8 cellular contexts compared by ENCODE assay signal in the genomic region with DNA sequence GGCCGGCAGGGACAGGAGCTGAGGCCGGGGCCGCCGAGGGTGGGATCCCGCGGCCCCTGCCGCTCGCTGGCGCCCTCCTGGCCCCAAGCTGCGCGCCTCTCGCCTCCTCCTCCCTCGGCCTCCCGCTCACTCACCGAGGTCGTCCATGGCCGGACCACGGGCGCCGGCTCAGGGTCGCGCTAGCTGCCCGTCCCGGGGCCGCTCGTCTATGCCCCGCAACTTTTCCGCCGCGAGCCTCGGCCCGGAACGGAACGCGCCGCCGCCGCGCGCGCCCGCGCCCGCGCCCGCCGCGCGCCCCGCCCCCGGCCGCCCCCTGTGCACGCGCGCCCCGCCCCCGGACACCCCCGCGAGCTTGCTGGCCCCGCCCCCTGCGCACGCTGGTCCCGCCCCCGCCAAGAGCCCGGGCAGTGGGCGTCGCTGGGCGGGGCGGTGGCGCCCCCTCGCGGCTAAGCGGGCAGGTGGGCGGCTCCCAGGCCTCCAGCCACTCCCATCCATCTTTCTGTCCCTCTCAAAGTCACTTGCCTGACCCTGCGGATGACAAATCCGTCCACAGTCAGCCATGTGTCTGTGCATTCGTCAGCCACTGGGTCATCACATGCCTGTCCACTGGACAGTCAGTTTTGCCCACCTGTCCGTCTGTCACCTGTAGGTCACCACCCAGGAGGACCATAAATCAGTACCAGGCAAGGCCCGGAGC. TPM values are rescaled to one million over a fixed set of nuclear protein-coding genes. Genes with fewer than 3 reads are reported as not detected.
DNase-seq lines count a peak whose midpoint lies in the region; ATAC-seq and TF ChIP-seq lines count a peak whose summit lies in the region.

A gene (minus strand): TSS at position 248 of the 697 bp plus-strand sequence. CDS start 101 bp downstream, at position 147.

- H3K27me3 ChIP-seq in left lung = no peaks in the 10 kb centered on the region

- no peaks in the 10 kb centered on the region for H3K9me3 ChIP-seq in left lung

- peak within 1 kb of the TSS; percentile 83 for H3K27ac Mint-ChIP-seq in activated CD4-positive, alpha-beta T cell treated with anti-CD3 and anti-CD28 coated beads, Interleukin-2, amount 10 ng/mL, durations not matched to agents 7 days and 5 days

- H3K4me1 ChIP-seq in left lung = peaks cover 32 to 64% of the 10 kb centered on the region in 2 donors

- POLR2A ChIA-PET in activated CD4-positive, alpha-beta T cell treated with anti-CD3 and anti-CD28 coated beads, Interleukin-2, amount 10 ng/mL, durations not matched to agents 7 days and 5 days (lab: Charles Lee) = interaction anchor here (1.9 to 3.5 kb wide), 3 partner anchors 26 to 64 kb away, joined by 6 to 24 read pairs (median 14); a partner anchor contains a TSS

- H3K36me3 ChIP-seq in left lung = no peaks in the 10 kb centered on the region

- peaks cover 39% of the 10 kb centered on the region for H3K4me1 Mint-ChIP-seq in activated CD4-positive, alpha-beta T cell treated with anti-CD3 and anti-CD28 coated beads, Interleukin-2, amount 10 ng/mL, durations not matched to agents 7 days and 5 days

- peak; percentile 74 to 84 (median 83) for DNase-seq in NCI-H1417 (lab: John Stamatoyannopoulos, UW)
- no peak for DNase-seq in NCI-H1417 treated with DMSO at 0.1 percent for 48 hours (lab: John Stamatoyannopoulos, UW)
- DNase-seq in NCI-H446 treated with DMSO at 0.1 percent for 48 hours (lab: John Stamatoyannopoulos, UW) = peak; percentile 24
- DNase-seq in activated CD4-positive, alpha-beta T cell treated with anti-CD3 and anti-CD28 coated beads, Interleukin-2, amount 10 ng/mL, durations not matched to agents 7 days and 5 days = peak; percentile 88
- DNase-seq in coronary artery (ENCODE audit: low spot score) = peak; percentile 90
- peak; percentile 90 to 97 for DNase-seq in left lung
- peak; percentile 89 to 95 for DNase-seq in stimulated activated CD4-positive, alpha-beta T cell treated with anti-CD3 and anti-CD28 coated beads, Interleukin-2, amount 100 ng/mL, for 48 hours

- H3K36me3 Mint-ChIP-seq in activated CD4-positive, alpha-beta T cell treated with anti-CD3 and anti-CD28 coated beads, Interleukin-2, amount 10 ng/mL, durations not matched to agents 7 days and 5 days (ENCODE audit: low read depth) = peaks cover 38% of the 10 kb centered on the region

- H3K4me3 ChIP-seq in coronary artery (peak within 1 kb of the TSS; percentile 96), left lung (peak within 1 kb of the TSS; percentile 80 to 84)

- CTCF ChIA-PET in activated CD4-positive, alpha-beta T cell treated with anti-CD3 and anti-CD28 coated beads, Interleukin-2, amount 10 ng/mL, durations not matched to agents 7 days and 5 days (lab: Charles Lee) = interaction anchor here (0.5 to 26.1 kb wide), 26 partner anchors 9 to 179 kb away, joined by 3 to 546 read pairs (median 6); a partner anchor contains a TSS

- H3K27ac ChIP-seq in coronary artery = peak within 1 kb of the TSS; percentile 82 to 90
- H3K27ac ChIP-seq in left lung = peak within 1 kb of the TSS; percentile 84 to 91

- peak; percentile 79 for TF ChIP-seq CTCF in coronary artery (IDR thresholded peaks at IDR 0.05)
- TF ChIP-seq CTCF in left lung (IDR thresholded peaks at IDR 0.05) = peak; percentile 80 to 94

- ATAC-seq in HG03066 (IDR thresholded peaks at IDR 0.05; ENCODE audit: low read depth, unreplicated experiment) (peak; percentile 74), left lung (peak; percentile 95)

- intact Hi-C loops in left lung (cut with DNase I) = loop anchor here (5.0 kb wide), 1 partner anchor 38 kb away; no protein-coding TSS in a partner anchor

- H3K4me3 Mint-ChIP-seq in activated CD4-positive, alpha-beta T cell treated with anti-CD3 and anti-CD28 coated beads, Interleukin-2, amount 10 ng/mL, durations not matched to agents 7 days and 5 days = peak within 1 kb of the TSS; percentile 88

- no peaks in the 10 kb centered on the region for H3K9me3 Mint-ChIP-seq in activated CD4-positive, alpha-beta T cell treated with anti-CD3 and anti-CD28 coated beads, Interleukin-2, amount 10 ng/mL, durations not matched to agents 7 days and 5 days

- H3K27me3 Mint-ChIP-seq in activated CD4-positive, alpha-beta T cell treated with anti-CD3 and anti-CD28 coated beads, Interleukin-2, amount 10 ng/mL, durations not matched to agents 7 days and 5 days = no peaks in the 10 kb centered on the region

RNA-seq across cellular contexts. Expression of the gene that starts here (rescaled TPM):
- 100 to 1,000 TPM; 201 to 236 TPM for total RNA-seq in activated CD4-positive, alpha-beta T cell treated with anti-CD3 and anti-CD28 coated beads, Interleukin-2, amount 10 ng/mL, durations not matched to agents 7 days and 5 days
- 100 to 1,000 TPM in 1 of 2 donors, 10 to 100 TPM in 1; 90.7 to 111 TPM for total RNA-seq in left lung
